8 cellular contexts compared by ENCODE assay signal in genomic region chr7:121385800-121386179, GRCh38. TPM values are rescaled to one million over a fixed set of nuclear protein-coding genes. Genes with fewer than 3 reads are reported as not detected.
DNase-seq lines count a peak whose midpoint lies in the region; ATAC-seq and TF ChIP-seq lines count a peak whose summit lies in the region.

No MANE protein-coding gene starts in this region.

- no peaks in the 10 kb centered on the region for H3K79me1 ChIP-seq in trophoblast cell (ENCODE audit: low read length)

- peaks cover 50% of the 10 kb centered on the region for H3K4me1 ChIP-seq in CD4-positive, alpha-beta memory T cell (ENCODE audit: insufficient read depth, low read length)
- H3K4me1 ChIP-seq in trophoblast cell (ENCODE audit: control insufficient read depth in 1 of 2, insufficient read depth in 2 of 2, low read length in 2 of 2): no peaks in the 10 kb centered on the region

- no peak overlapping the region for H3K18ac ChIP-seq in trophoblast cell (ENCODE audit: low read length)

- no peak overlapping the region for H3K27ac ChIP-seq in CD4-positive, alpha-beta memory T cell (ENCODE audit: low read depth, low read length)
- no peak overlapping the region for H3K27ac ChIP-seq in trophoblast cell (ENCODE audit: low read depth, low read length)

- no peak overlapping the region for H3K4me3 ChIP-seq in CD4-positive, alpha-beta memory T cell (ENCODE audit: low read length in 2 of 2)
- no peak overlapping the region for H3K4me3 ChIP-seq in trophoblast cell (ENCODE audit: low read depth, low read length)

- no CpG with 5 or more reads among the region's 1 CpG for WGBS in trophoblast cell (ENCODE audit: extremely low coverage, insufficient coverage, insufficient read length)

- peak; percentile 92 for ATAC-seq in GM19025 (IDR thresholded peaks at IDR 0.05; ENCODE audit: low read depth, unreplicated experiment)
- ATAC-seq in HG03135 (IDR thresholded peaks at IDR 0.05; ENCODE audit: unreplicated experiment): peak; percentile 98

- CTCF ChIA-PET in CD4-positive, alpha-beta memory T cell (lab: Charles Lee; ENCODE audit: partially characterized antibody): interaction anchor here (4.8 to 6.8 kb wide), 2 partner anchors 11 to 19 kb away, joined by 23 to 78 read pairs; partner anchors contain the start of gene FAM3C

- no peak overlapping the region for H4K91ac ChIP-seq in trophoblast cell (ENCODE audit: low read depth, low read length)

- peaks cover 2% of the 10 kb centered on the region for H3K79me2 ChIP-seq in trophoblast cell (ENCODE audit: control insufficient read depth, insufficient read depth, low read length, poor library complexity)

- no peak overlapping the region for H2BK12ac ChIP-seq in trophoblast cell (ENCODE audit: low read length)

- no peak overlapping the region for H3K4me2 ChIP-seq in trophoblast cell (ENCODE audit: low read length)

- no peak overlapping the region for H2AK5ac ChIP-seq in trophoblast cell (ENCODE audit: low read length)

- no peak overlapping the region for H2AFZ ChIP-seq in trophoblast cell (ENCODE audit: insufficient read depth, low read length, poor library complexity)

- H2BK5ac ChIP-seq in trophoblast cell (ENCODE audit: low read depth, low read length, poor library complexity): no peak overlapping the region

- H3K9me3 Mint-ChIP-seq in CD4-positive, alpha-beta memory T cell: no peaks in the 10 kb centered on the region
- no peaks in the 10 kb centered on the region for H3K9me3 Mint-ChIP-seq in T-helper 2 cell treated with Interferon-gamma antibody and Interleukin-4, amounts not matched to agents 5 μg/mL and 100 μg/mL, for 36 hours
- H3K9me3 Mint-ChIP-seq in HFFc6: no peaks in the 10 kb centered on the region

- no peak overlapping the region for H4K8ac ChIP-seq in trophoblast cell (ENCODE audit: low read depth, low read length)

- peaks cover 50 to 67% (median 64%) of the 10 kb centered on the region in 4 donors for H3K4me1 Mint-ChIP-seq in CD4-positive, alpha-beta memory T cell
- peaks cover 48% of the 10 kb centered on the region for H3K4me1 Mint-ChIP-seq in T-helper 2 cell treated with Interferon-gamma antibody and Interleukin-4, amounts not matched to agents 5 μg/mL and 100 μg/mL, for 36 hours (ENCODE audit: low read depth)
- H3K4me1 Mint-ChIP-seq in HFFc6 (ENCODE audit: low read depth): peaks cover 52% of the 10 kb centered on the region

- H3K36me3 Mint-ChIP-seq in CD4-positive, alpha-beta memory T cell: peaks cover 4 to 6% of the 10 kb centered on the region in 2 donors
- peaks cover 15% of the 10 kb centered on the region for H3K36me3 Mint-ChIP-seq in T-helper 2 cell treated with Interferon-gamma antibody and Interleukin-4, amounts not matched to agents 5 μg/mL and 100 μg/mL, for 36 hours (ENCODE audit: low read depth)
- no peaks in the 10 kb centered on the region for H3K36me3 Mint-ChIP-seq in HFFc6 (ENCODE audit: low read depth)

- no peak overlapping the region for H3K14ac ChIP-seq in trophoblast cell (ENCODE audit: low read length)

- POLR2A ChIA-PET in CD4-positive, alpha-beta memory T cell (lab: Charles Lee; ENCODE audit: partially characterized antibody): no interaction called here

- no peak for TF ChIP-seq CTCF in HFFc6 (IDR thresholded peaks at IDR 0.05)

- no peak overlapping the region for H4K12ac ChIP-seq in trophoblast cell (ENCODE audit: low read depth, low read length)

- intact Hi-C loops in CD4-positive, alpha-beta memory T cell (cut with micrococcal nuclease): no loop called here

- no peaks in the 10 kb centered on the region for H3K27me3 ChIP-seq in CD4-positive, alpha-beta memory T cell (ENCODE audit: insufficient read depth, low read length)
- no peaks in the 10 kb centered on the region for H3K27me3 ChIP-seq in trophoblast cell (ENCODE audit: insufficient read depth, low read length)

- no peaks in the 10 kb centered on the region for H3K36me3 ChIP-seq in CD4-positive, alpha-beta memory T cell (ENCODE audit: insufficient read depth, low read length)
- H3K36me3 ChIP-seq in trophoblast cell (ENCODE audit: control insufficient read depth in 1 of 2, insufficient read depth in 2 of 2, low read length in 2 of 2): peaks cover 2% of the 10 kb centered on the region in 2 experiments

- H2BK120ac ChIP-seq in trophoblast cell (ENCODE audit: insufficient read depth, low read length, poor library complexity): no peak overlapping the region

- H3K23ac ChIP-seq in trophoblast cell (ENCODE audit: low read length): no peak overlapping the region

- H3K9me3 ChIP-seq in CD4-positive, alpha-beta memory T cell (ENCODE audit: control insufficient read depth in 1 of 2, low read length in 2 of 2): no peaks in the 10 kb centered on the region
- H3K9me3 ChIP-seq in trophoblast cell (ENCODE audit: insufficient read depth, low read depth, low read length): no peaks in the 10 kb centered on the region

- peak; percentile 7 to 47 (median 18) for DNase-seq in CD4-positive, alpha-beta memory T cell
- DNase-seq in T-helper 2 cell treated with Interferon-gamma antibody and Interleukin-4, amounts not matched to agents 5 μg/mL and 100 μg/mL, for 36 hours (ENCODE audit: low spot score): no peak
- peak; percentile 3 to 11 for DNase-seq in trophoblast cell
- no peak for DNase-seq in kidney tubule cell (ENCODE audit: low spot score)
- no peak for DNase-seq in NOMO-1 treated with dmso at 0.1 percent for 144 hours (lab: John Stamatoyannopoulos, UW; ENCODE audit: unreplicated experiment)
- DNase-seq in HFFc6: no peak

- H3K27me3 Mint-ChIP-seq in CD4-positive, alpha-beta memory T cell: no peaks in the 10 kb centered on the region
- H3K27me3 Mint-ChIP-seq in T-helper 2 cell treated with Interferon-gamma antibody and Interleukin-4, amounts not matched to agents 5 μg/mL and 100 μg/mL, for 36 hours (ENCODE audit: low read depth): no peaks in the 10 kb centered on the region
- H3K27me3 Mint-ChIP-seq in HFFc6 (ENCODE audit: insufficient read depth): no peaks in the 10 kb centered on the region

- H3K4me3 Mint-ChIP-seq in CD4-positive, alpha-beta memory T cell: peak overlapping the region in 2 of 8 donors; percentile 21 to 43
- H3K4me3 Mint-ChIP-seq in T-helper 2 cell treated with Interferon-gamma antibody and Interleukin-4, amounts not matched to agents 5 μg/mL and 100 μg/mL, for 36 hours: peak overlapping the region; percentile 21
- H3K4me3 Mint-ChIP-seq in HFFc6: no peak overlapping the region

- no peak overlapping the region for H3K9ac ChIP-seq in trophoblast cell (ENCODE audit: low read length)

- H3K4ac ChIP-seq in trophoblast cell (ENCODE audit: low read depth, low read length): peak overlapping the region; percentile 47

- H3K27ac Mint-ChIP-seq in CD4-positive, alpha-beta memory T cell: peak overlapping the region in 3 of 7 donors; percentile 4 to 53 (median 33)
- peak overlapping the region; percentile 24 for H3K27ac Mint-ChIP-seq in T-helper 2 cell treated with Interferon-gamma antibody and Interleukin-4, amounts not matched to agents 5 μg/mL and 100 μg/mL, for 36 hours
- H3K27ac Mint-ChIP-seq in HFFc6: no peak overlapping the region

RNA-seq across cellular contexts. Expression of gene FAM3C, which starts 10.3 kb away (rescaled TPM):
- 10 to 100 TPM; 19.9 to 20.9 TPM for total RNA-seq in CD4-positive, alpha-beta memory T cell
- polyA plus RNA-seq in CD4-positive, alpha-beta memory T cell: 10 to 100 TPM in 1 of 2 donors, 1 to 10 TPM in 1; 8.8 to 15.5 TPM
- 61.0 and 61.4 TPM in 2 replicates for polyA plus RNA-seq in trophoblast cell (2013)
- total RNA-seq in HFFc6 (2021; fragmentation: NEBNext Ultra II Directional; extraction: Animal tissue kit (Norgen Biotek cat#: 25700)): 10 to 100 TPM; 54.8 to 85.0 (median 76.6) TPM

RNA-seq across cellular contexts. Expression of gene WNT16, which starts 57.0 kb away (rescaled TPM):
- total RNA-seq in CD4-positive, alpha-beta memory T cell: not detected
- not detected for polyA plus RNA-seq in CD4-positive, alpha-beta memory T cell
- polyA plus RNA-seq in trophoblast cell (2013): 0.03 TPM in 1 of 2 replicates, not detected in the other
- under 1 TPM; 0.07 to 0.25 (median 0.18) TPM for total RNA-seq in HFFc6 (2021; fragmentation: NEBNext Ultra II Directional; extraction: Animal tissue kit (Norgen Biotek cat#: 25700))

Comparison
In these comparisons a context has a peak if more than half of its experiments do, and no peak if none do; other contexts are left out.
1. DNase-seq: peak in CD4-positive, alpha-beta memory T cell (5 of 5) and trophoblast cell (2 of 2); none in T-helper 2 cell treated with Interferon-gamma antibody and Interleukin-4, amounts not matched to agents 5 μg/mL and 100 μg/mL, for 36 hours (single experiment), kidney tubule cell (single experiment), NOMO-1 treated with dmso at 0.1 percent for 144 hours (single experiment) and HFFc6 (single experiment).